Comparison of ENCODE assay signal across 10 cellular contexts in the genomic region with DNA sequence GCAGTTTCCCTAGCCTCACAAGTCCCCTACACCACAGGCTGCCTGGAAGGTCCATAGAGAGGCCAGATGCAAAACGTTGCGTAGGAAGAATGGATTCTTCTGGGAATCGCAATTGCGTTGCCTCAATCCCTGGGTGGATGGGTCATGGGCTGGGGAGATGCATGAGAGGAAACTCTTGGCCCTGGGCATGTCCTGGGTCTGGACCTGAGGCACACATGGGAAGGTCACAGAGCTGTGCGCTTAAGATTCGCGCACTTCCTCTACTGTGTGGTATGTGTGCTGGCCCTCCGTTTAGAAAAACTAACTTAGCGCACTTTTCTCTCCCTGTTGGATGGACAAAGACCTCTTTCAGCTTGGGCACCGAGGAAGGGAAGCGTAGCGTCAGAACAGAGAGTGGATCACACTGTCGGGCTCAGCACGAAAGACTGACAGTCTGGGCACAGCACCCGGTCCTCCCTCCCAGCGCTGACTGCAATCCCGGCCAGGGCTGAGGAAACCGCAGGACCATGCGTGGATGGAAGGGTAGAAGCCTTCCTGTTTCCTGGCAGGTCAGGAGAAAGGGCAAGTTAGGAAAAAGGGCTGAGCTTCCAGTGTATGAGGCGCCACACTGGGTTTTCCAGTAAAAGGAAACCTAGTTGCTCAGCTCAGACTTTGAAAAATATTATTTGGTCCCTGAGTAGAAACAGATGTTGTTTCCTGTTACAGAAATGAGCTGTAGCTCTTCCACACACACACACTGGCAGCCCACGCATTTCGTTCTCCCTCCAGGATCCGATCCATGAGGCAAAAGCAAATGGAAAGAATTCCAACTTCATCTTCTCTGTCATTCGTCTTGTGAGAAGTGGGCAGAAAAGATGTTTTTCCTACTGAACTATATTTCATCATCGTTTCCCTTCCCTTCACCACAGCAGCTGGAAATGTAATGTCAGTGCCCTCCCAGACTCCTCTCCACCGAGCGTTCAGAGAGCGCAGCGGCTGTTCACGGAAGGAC.
A peak's percentile ranks its signal among the peaks of the same experiment; 100 is the strongest.
DNase-seq lines count a peak whose midpoint lies in the region; ATAC-seq and TF ChIP-seq lines count a peak whose summit lies in the region.
"Had no signal": no experiment of that assay in that cellular context is flagged by ENCODE, and none has a peak within 500 bp of the region (broad histone marks: within the 10 kb centered on the region; RNA-seq: fewer than 3 reads in every experiment).

No MANE protein-coding gene starts in this region.

- peak; percentile 82 to 88 for ATAC-seq in right cardiac atrium
- ATAC-seq in gastrocnemius medialis, result peak; percentile 47 to 55
- no peak for ATAC-seq in HG03457 (IDR thresholded peaks at IDR 0.05; ENCODE audit: unreplicated experiment)
- no peak for ATAC-seq in HG03045 (IDR thresholded peaks at IDR 0.05; ENCODE audit: unreplicated experiment)
- ATAC-seq in HG02678 (IDR thresholded peaks at IDR 0.05; ENCODE audit: unreplicated experiment), result no peak
- ATAC-seq in HG03097 (IDR thresholded peaks at IDR 0.05; ENCODE audit: low FRiP score, unreplicated experiment), result no peak

- in situ Hi-C loops in gastrocnemius medialis (cut with MboI; ENCODE audit: low sequenced_read_pairs in 4 of 4), result loop anchor here in 2 of 4 donors (25.0 kb wide), 4 partner anchors 112 to 1837 kb away; no protein-coding TSS in a partner anchor

- TF ChIP-seq POLR2A in gastrocnemius medialis (IDR thresholded peaks at IDR 0.05), result no peak

- H3K4me3 ChIP-seq in adipocyte (ENCODE audit: low read length), result peak overlapping the region; percentile 81
- H3K4me3 ChIP-seq in right cardiac atrium (ENCODE audit: low read length), result no peak overlapping the region
- peak overlapping the region; percentile 22 to 29 (median 24) for H3K4me3 ChIP-seq in gastrocnemius medialis

- H3K9me3 ChIP-seq in adipocyte (ENCODE audit: control insufficient read depth, low read length) (no peaks in the 10 kb centered on the region), right cardiac atrium (ENCODE audit: control insufficient read depth, low read length) (no peaks in the 10 kb centered on the region), gastrocnemius medialis (no peaks in the 10 kb centered on the region)

- TF ChIP-seq CTCF in gastrocnemius medialis (IDR thresholded peaks at IDR 0.05 in 4 of 5, conservative IDR thresholded peaks at IDR 0.05 in 1 of 5), result no peak

- H3K27me3 ChIP-seq in adipocyte (replicated peaks; ENCODE audit: control insufficient read depth, insufficient read depth, low read length), result no peaks in the 10 kb centered on the region
- no peaks in the 10 kb centered on the region for H3K27me3 ChIP-seq in right cardiac atrium (ENCODE audit: control insufficient read depth, insufficient read depth)
- H3K27me3 ChIP-seq in gastrocnemius medialis, result peaks cover 50 to 56% (median 54%) of the 10 kb centered on the region in 3 donors

- 43% methylated on average over 30 of the region's 30 CpGs for WGBS in right cardiac atrium

- H3K27ac ChIP-seq in right cardiac atrium (ENCODE audit: low read length) (peak overlapping the region; percentile 53), gastrocnemius medialis (peak overlapping the region; percentile 39 to 63 (median 42))

- DNase-seq in GM03348 (ENCODE audit: low spot score) (peak; percentile 86), adipocyte (ENCODE audit: low read depth) (peak; percentile 79), right cardiac atrium (peak; percentile 66 to 74 (median 70)), gastrocnemius medialis (no peak)
- DNase-seq: activated CD4-positive, alpha-beta T cell treated with anti-CD3 and anti-CD28 coated beads, Interleukin-2, amount 50 U/mL, for 1 hour; NCI-H187 treated with DMSO at 0.1 percent for 48 hours had no signal

- H3K4me1 ChIP-seq in adipocyte (ENCODE audit: control insufficient read depth, insufficient read depth, low read length), result peaks cover 9% of the 10 kb centered on the region
- peaks cover 4% of the 10 kb centered on the region for H3K4me1 ChIP-seq in right cardiac atrium (ENCODE audit: control insufficient read depth, insufficient read depth, low read length)
- H3K4me1 ChIP-seq in gastrocnemius medialis, result peaks cover 5 to 17% of the 10 kb centered on the region in 2 donors

- intact Hi-C loops in right cardiac atrium (cut with DNase I) (loop anchor here in 1 of 4 donors (5.0 kb wide), 1 partner anchor 67 kb away; no protein-coding TSS in a partner anchor), gastrocnemius medialis (cut with DNase I; ENCODE audit: low total_unique reads) (no loop called here)

- peak overlapping the region; percentile 79 for H3K9ac ChIP-seq in adipocyte (ENCODE audit: low read length)

- H3K36me3 ChIP-seq in adipocyte (ENCODE audit: control insufficient read depth, insufficient read depth, low read length, severe bottlenecking) (no peaks in the 10 kb centered on the region), gastrocnemius medialis (no peaks in the 10 kb centered on the region)

Comparison
In these comparisons a context has a peak if more than half of its experiments do, and no peak if none do; other contexts are left out.
1. DNase-seq: peak in GM03348 (single experiment), adipocyte (single experiment) and right cardiac atrium (3 of 3); none in gastrocnemius medialis (0 of 2).
2. ATAC-seq: peak in right cardiac atrium (2 of 2) and gastrocnemius medialis (2 of 2); none in HG03457 (single experiment), HG03045 (single experiment), HG02678 (single experiment) and HG03097 (single experiment).